ENCODE assay signal across 8 cellular contexts in the genomic region with DNA sequence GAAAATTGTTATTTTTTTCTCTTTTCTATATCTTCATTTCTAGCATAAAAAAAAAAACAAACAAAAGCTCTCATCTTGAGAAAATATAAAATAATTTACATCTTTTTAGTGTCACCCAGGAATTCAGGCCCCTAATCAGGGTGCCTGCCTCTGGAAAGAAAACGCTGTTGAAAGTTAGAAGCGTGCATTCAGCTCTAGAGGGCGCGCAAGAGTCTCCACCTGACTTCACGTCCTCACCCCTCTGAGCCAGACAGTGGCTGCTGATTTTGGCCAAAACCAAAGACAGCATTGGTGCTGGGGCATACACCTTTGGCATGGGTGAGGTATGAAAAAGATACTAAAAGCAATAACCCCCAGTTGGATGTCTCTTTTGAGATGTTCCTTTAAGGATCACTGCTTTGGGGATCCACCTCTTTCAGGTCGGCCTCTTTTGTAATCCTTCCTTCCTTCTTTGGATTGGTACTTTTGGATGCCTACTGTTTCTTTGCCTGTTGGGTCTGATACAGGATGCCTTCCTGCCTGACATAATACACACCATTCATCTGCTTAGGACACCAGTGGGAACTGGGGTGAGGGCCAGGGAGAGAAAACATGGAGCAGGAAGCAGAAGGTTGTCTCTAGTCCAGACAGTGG.
DNase-seq lines count a peak whose midpoint lies in the region; ATAC-seq and TF ChIP-seq lines count a peak whose summit lies in the region.

No MANE protein-coding gene starts in this region.

- peak; percentile 66 for ATAC-seq in HG02970 (IDR thresholded peaks at IDR 0.05; ENCODE audit: low FRiP score, unreplicated experiment)

- no peak overlapping the region for H3K4me3 ChIP-seq in fibroblast of pulmonary artery (replicated peaks; ENCODE audit: low read depth, low read length)

- DNase-seq in GM10266 (ENCODE audit: extremely low spot score) (no peak), SKM-1 (lab: John Stamatoyannopoulos, UW; ENCODE audit: unreplicated experiment) (peak; percentile 21), fibroblast of pulmonary artery (ENCODE audit: low read depth) (no peak), kidney glomerular epithelial cell (lab: John Stamatoyannopoulos, UW) (no peak), NCI-H1048 (lab: John Stamatoyannopoulos, UW) (no peak), RKO (ENCODE audit: low spot score) (no peak)
- peak; percentile 14 to 23 for DNase-seq in stimulated activated CD4-positive, alpha-beta T cell treated with anti-CD3 and anti-CD28 coated beads, Interleukin-4, amount 100 ng/mL, for 48 hours (ENCODE audit: low read depth in 2 of 2)

- peak; percentile 24 for TF ChIP-seq CTCF in GM10266 (IDR thresholded peaks at IDR 0.05; ENCODE audit: control insufficient read depth, insufficient read depth, low read depth, missing control alignments)
- peak; percentile 15 for TF ChIP-seq CTCF in fibroblast of pulmonary artery (IDR thresholded peaks at IDR 0.05; ENCODE audit: low read length, missing control alignments)

Comparison
In these comparisons a context has a peak if more than half of its experiments do, and no peak if none do; other contexts are left out.
1. DNase-seq: peak in SKM-1 (single experiment) and stimulated activated CD4-positive, alpha-beta T cell treated with anti-CD3 and anti-CD28 coated beads, Interleukin-4, amount 100 ng/mL, for 48 hours (2 of 2); none in GM10266 (single experiment), fibroblast of pulmonary artery (single experiment), kidney glomerular epithelial cell (single experiment), NCI-H1048 (single experiment) and RKO (single experiment).